In the genomic region with DNA sequence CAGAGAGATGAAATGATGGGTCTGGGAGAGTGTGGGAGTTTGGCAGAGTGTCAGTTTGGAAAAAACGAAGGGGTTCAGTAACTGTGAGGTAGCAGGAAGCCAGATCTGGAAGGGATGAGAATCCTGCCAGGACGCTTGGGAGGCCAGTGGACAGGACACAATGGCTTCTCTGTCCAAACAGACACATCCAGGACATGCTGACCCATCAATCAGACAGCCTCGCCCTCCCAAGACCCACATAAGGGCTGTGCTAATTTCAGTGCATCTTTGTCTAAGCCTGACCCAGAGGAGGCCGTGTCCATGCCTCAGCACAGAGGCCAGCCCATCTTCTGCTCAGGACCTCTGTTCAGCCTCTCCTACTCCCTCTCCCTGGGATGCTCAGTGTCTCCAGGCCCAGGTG, we compare ENCODE assay signal across 19 cellular contexts.
"Had no signal": no experiment of that assay in that cellular context is flagged by ENCODE, and none has a peak within 500 bp of the region (broad histone marks: within the 10 kb centered on the region; RNA-seq: fewer than 3 reads in every experiment).

No MANE protein-coding gene starts in this region.

- FAIRE-seq: endothelial cell of umbilical vein, frontal cortex had no signal

- H3K4me1 ChIP-seq: adrenal gland, ascending aorta, parathyroid adenoma had no signal

- ATAC-seq: activated T-cell treated with anti-CD3 and anti-CD28 coated beads, Interleukin-2, amount 50 U/mL, for 4 hours; effector memory CD8-positive, alpha-beta T cell; esophagus mucosa; left ventricle myocardium superior; stimulated activated naive B cell treated with anti-CD40 and anti-IgM and Interleukin-4, amounts not matched to agents 10 μg/mL and 1 μg/mL and 100 μg/mL, for 72 hours had no signal

- H2AFZ ChIP-seq: parathyroid adenoma had no signal

- H3K36me3 ChIP-seq: adrenal gland, ascending aorta, brain microvascular endothelial cell, thoracic aorta had no signal

- H3K9me3 ChIP-seq: adrenal gland, ascending aorta, thoracic aorta had no signal

- H3K27me3 ChIP-seq: adrenal gland, ascending aorta, brain microvascular endothelial cell had no signal

- H3K4me3 ChIP-seq: adrenal gland, ascending aorta, thoracic aorta had no signal

- H3K9ac ChIP-seq: parathyroid adenoma had no signal

- H3K79me2 ChIP-seq: parathyroid adenoma had no signal

- DNase-seq: activated CD8-positive, alpha-beta memory T cell treated with anti-CD3 and anti-CD28 coated beads, Interleukin-2, amount 50 U/mL, for 4 hours; activated naive CD4-positive, alpha-beta T cell; activated T-cell treated with anti-CD3 and anti-CD28 coated beads, Interleukin-2, amount 50 U/mL, for 4 hours; adrenal gland; brain microvascular endothelial cell; central memory CD4-positive, alpha-beta T cell; dermis blood vessel endothelial cell; effector memory CD8-positive, alpha-beta T cell; left ventricle myocardium superior; stimulated activated CD4-positive, alpha-beta T cell treated with anti-CD3 and anti-CD28 coated beads, Interleukin-2, amount 100 ng/mL, for 48 hours; stimulated activated CD8-positive, alpha-beta memory T cell treated with anti-CD3 and anti-CD28 coated beads, Interleukin-4, amount 100 ng/mL, for 48 hours; stimulated activated naive B cell treated with anti-CD40 and anti-IgM and Interleukin-4, amounts not matched to agents 10 μg/mL and 1 μg/mL and 100 μg/mL, for 72 hours; T-helper 9 cell had no signal

- H3K27ac ChIP-seq: adrenal gland, ascending aorta, brain microvascular endothelial cell, parathyroid adenoma, thoracic aorta had no signal
